ENCODE assay signal across 12 cellular contexts in genomic region chr11:61222692-61223091, GRCh38. TPM values are rescaled to one million over a fixed set of nuclear protein-coding genes. Genes with fewer than 3 reads are reported as not detected.
"Had no signal": no experiment of that assay in that cellular context is flagged by ENCODE, and none has a peak within 500 bp of the region (broad histone marks: within the 10 kb centered on the region; RNA-seq: fewer than 3 reads in every experiment).

No MANE protein-coding gene starts in this region.

RNA-seq across cellular contexts. Expression of gene PGA4, which starts 0.5 kb away (rescaled TPM):
- total RNA-seq: activated CD4-positive, alpha-beta memory T cell treated with anti-CD3 and anti-CD28 coated beads, Interleukin-2, amount 10 ng/mL, durations not matched to agents 7 days and 5 days; activated CD4-positive, alpha-beta T cell treated with anti-CD3 and anti-CD28 coated beads, Interleukin-2, amount 10 ng/mL, durations not matched to agents 7 days and 5 days; activated naive CD4-positive, alpha-beta T cell treated with anti-CD3 and anti-CD28 coated beads, Interleukin-2, amount 50 U/mL, for 72 hours; activated naive CD8-positive, alpha-beta T cell treated with anti-CD3 and anti-CD28 coated beads, Interleukin-2, amount 10 ng/mL, durations not matched to agents 7 days and 5 days; activated T-cell treated with anti-CD3 and anti-CD28 coated beads, Interleukin-2, amount 50 U/mL, for 72 hours; colonic mucosa; dermis microvascular lymphatic vessel endothelial cell; endothelial cell of umbilical vein; fibroblast of villous mesenchyme; T-helper 1 cell treated with Interleukin-12 subunit alpha and Interleukin-12 subunit beta and Interleukin-4 antibody, amounts not matched to agents 30 ng/mL and 1 ng/mL, for 36 hours had no signal

RNA-seq across cellular contexts. Expression of gene PGA5, which starts 18.3 kb away (rescaled TPM):
- total RNA-seq: activated CD4-positive, alpha-beta memory T cell treated with anti-CD3 and anti-CD28 coated beads, Interleukin-2, amount 10 ng/mL, durations not matched to agents 7 days and 5 days; activated CD4-positive, alpha-beta T cell treated with anti-CD3 and anti-CD28 coated beads, Interleukin-2, amount 10 ng/mL, durations not matched to agents 7 days and 5 days; activated naive CD4-positive, alpha-beta T cell treated with anti-CD3 and anti-CD28 coated beads, Interleukin-2, amount 50 U/mL, for 72 hours; activated naive CD8-positive, alpha-beta T cell treated with anti-CD3 and anti-CD28 coated beads, Interleukin-2, amount 10 ng/mL, durations not matched to agents 7 days and 5 days; activated T-cell treated with anti-CD3 and anti-CD28 coated beads, Interleukin-2, amount 50 U/mL, for 72 hours; colonic mucosa; dermis microvascular lymphatic vessel endothelial cell; endothelial cell of umbilical vein; fibroblast of villous mesenchyme; T-helper 1 cell treated with Interleukin-12 subunit alpha and Interleukin-12 subunit beta and Interleukin-4 antibody, amounts not matched to agents 30 ng/mL and 1 ng/mL, for 36 hours had no signal
- polyA plus RNA-seq: endothelial cell of umbilical vein had no signal

RNA-seq across cellular contexts. Expression of gene PGA3, which starts 19.4 kb away (rescaled TPM):
- total RNA-seq: activated CD4-positive, alpha-beta memory T cell treated with anti-CD3 and anti-CD28 coated beads, Interleukin-2, amount 10 ng/mL, durations not matched to agents 7 days and 5 days; activated CD4-positive, alpha-beta T cell treated with anti-CD3 and anti-CD28 coated beads, Interleukin-2, amount 10 ng/mL, durations not matched to agents 7 days and 5 days; activated naive CD4-positive, alpha-beta T cell treated with anti-CD3 and anti-CD28 coated beads, Interleukin-2, amount 50 U/mL, for 72 hours; activated naive CD8-positive, alpha-beta T cell treated with anti-CD3 and anti-CD28 coated beads, Interleukin-2, amount 10 ng/mL, durations not matched to agents 7 days and 5 days; activated T-cell treated with anti-CD3 and anti-CD28 coated beads, Interleukin-2, amount 50 U/mL, for 72 hours; cardiac muscle cell; dermis microvascular lymphatic vessel endothelial cell; endothelial cell of umbilical vein; esophagus squamous epithelium; fibroblast of villous mesenchyme; T-helper 1 cell treated with Interleukin-12 subunit alpha and Interleukin-12 subunit beta and Interleukin-4 antibody, amounts not matched to agents 30 ng/mL and 1 ng/mL, for 36 hours had no signal
- polyA plus RNA-seq: cardiac muscle cell, endothelial cell of umbilical vein had no signal
